Comparison of ENCODE assay signal across 12 cellular contexts in the genomic region with DNA sequence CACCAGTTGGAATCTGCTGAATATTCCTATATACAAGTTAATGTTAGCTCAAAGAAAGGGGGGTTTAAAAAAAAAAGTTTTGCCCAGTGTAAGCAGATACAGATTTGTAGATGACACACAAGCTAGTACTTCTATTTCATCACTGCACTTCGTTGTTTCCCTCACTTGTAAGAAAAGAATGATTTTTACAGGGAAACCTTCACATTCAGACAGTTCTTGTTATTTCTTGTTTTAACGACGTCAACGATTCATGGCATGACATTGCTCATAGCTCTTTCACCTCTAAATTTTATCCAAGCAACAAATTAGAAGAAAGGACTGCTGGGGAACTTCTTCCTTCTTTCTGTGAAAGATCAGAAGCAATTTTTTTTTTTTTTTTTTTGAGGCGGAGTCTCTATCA. TPM values are rescaled to one million over a fixed set of nuclear protein-coding genes. Genes with fewer than 3 reads are reported as not detected.
DNase-seq lines count a peak whose midpoint lies in the region; ATAC-seq and TF ChIP-seq lines count a peak whose summit lies in the region.
"Had no signal": no experiment of that assay in that cellular context is flagged by ENCODE, and none has a peak within 500 bp of the region (broad histone marks: within the 10 kb centered on the region; RNA-seq: fewer than 3 reads in every experiment).

No MANE protein-coding gene starts in this region.

- no peak for TF ChIP-seq CTCF in thyroid gland (IDR thresholded peaks at IDR 0.05)

- no peaks in the 10 kb centered on the region for H3K36me3 Mint-ChIP-seq in activated T-cell treated with anti-CD3 and anti-CD28 coated beads, Interleukin-2, amount 50 U/mL, for 4 hours (ENCODE audit: insufficient read depth)
- H3K36me3 Mint-ChIP-seq in activated T-helper 2 cell treated with anti-CD3 and anti-CD28 coated beads, Interferon-gamma antibody, Interleukin-2, Interleukin-4, amounts not matched to agents 10 μg/mL and 5 μg/mL and 100 μg/mL, durations not matched to agents 14 hours and 24 hours and 36 hours (ENCODE audit: low read depth) = no peaks in the 10 kb centered on the region
- H3K36me3 Mint-ChIP-seq in immature natural killer cell = peaks cover 0 to 10% (median 0%) of the 10 kb centered on the region in 3 donors

- H3K27ac Mint-ChIP-seq in activated T-helper 2 cell treated with anti-CD3 and anti-CD28 coated beads, Interferon-gamma antibody, Interleukin-2, Interleukin-4, amounts not matched to agents 10 μg/mL and 5 μg/mL and 100 μg/mL, durations not matched to agents 14 hours and 24 hours and 36 hours = peak overlapping the region; percentile 61
- peak overlapping the region; percentile 65 to 94 (median 88) for H3K27ac Mint-ChIP-seq in immature natural killer cell

- H3K27me3 ChIP-seq in thyroid gland = no peaks in the 10 kb centered on the region

- H3K27ac ChIP-seq in thyroid gland = peak overlapping the region; percentile 88 to 90 (median 89)

- no peaks in the 10 kb centered on the region for H3K9me3 Mint-ChIP-seq in activated T-cell treated with anti-CD3 and anti-CD28 coated beads, Interleukin-2, amount 50 U/mL, for 4 hours
- no peaks in the 10 kb centered on the region for H3K9me3 Mint-ChIP-seq in activated T-helper 2 cell treated with anti-CD3 and anti-CD28 coated beads, Interferon-gamma antibody, Interleukin-2, Interleukin-4, amounts not matched to agents 10 μg/mL and 5 μg/mL and 100 μg/mL, durations not matched to agents 14 hours and 24 hours and 36 hours
- H3K9me3 Mint-ChIP-seq in immature natural killer cell = no peaks in the 10 kb centered on the region

- no peaks in the 10 kb centered on the region for H3K9me3 ChIP-seq in thyroid gland

- H3K27me3 Mint-ChIP-seq in activated T-cell treated with anti-CD3 and anti-CD28 coated beads, Interleukin-2, amount 50 U/mL, for 4 hours (ENCODE audit: low read depth) = no peaks in the 10 kb centered on the region
- H3K27me3 Mint-ChIP-seq in activated T-helper 2 cell treated with anti-CD3 and anti-CD28 coated beads, Interferon-gamma antibody, Interleukin-2, Interleukin-4, amounts not matched to agents 10 μg/mL and 5 μg/mL and 100 μg/mL, durations not matched to agents 14 hours and 24 hours and 36 hours (ENCODE audit: low read depth) = peaks cover 3% of the 10 kb centered on the region
- peaks cover 0 to 4% (median under 1%) of the 10 kb centered on the region in 3 donors for H3K27me3 Mint-ChIP-seq in immature natural killer cell (ENCODE audit: low read depth in 3 of 3)

- H3K36me3 ChIP-seq in thyroid gland = no peaks in the 10 kb centered on the region

- peaks cover 47 to 62% of the 10 kb centered on the region in 2 donors for H3K4me1 ChIP-seq in thyroid gland

- H3K4me1 Mint-ChIP-seq in activated T-cell treated with anti-CD3 and anti-CD28 coated beads, Interleukin-2, amount 50 U/mL, for 4 hours (ENCODE audit: low read depth) = peaks cover 80% of the 10 kb centered on the region
- peaks cover 54% of the 10 kb centered on the region for H3K4me1 Mint-ChIP-seq in activated T-helper 2 cell treated with anti-CD3 and anti-CD28 coated beads, Interferon-gamma antibody, Interleukin-2, Interleukin-4, amounts not matched to agents 10 μg/mL and 5 μg/mL and 100 μg/mL, durations not matched to agents 14 hours and 24 hours and 36 hours (ENCODE audit: low read depth)
- peaks cover 39 to 53% of the 10 kb centered on the region in 2 donors for H3K4me1 Mint-ChIP-seq in immature natural killer cell

- intact Hi-C loops in activated T-helper 2 cell treated with anti-CD3 and anti-CD28 coated beads, Interferon-gamma antibody, Interleukin-2, Interleukin-4, amounts not matched to agents 10 μg/mL and 5 μg/mL and 100 μg/mL, durations not matched to agents 14 hours and 24 hours and 36 hours (cut with micrococcal nuclease) = loop anchor here (1.0 to 2.0 kb wide), 6 partner anchors 15 to 392 kb away; no protein-coding TSS in a partner anchor
- intact Hi-C loops in thyroid gland (cut with DNase I) = no loop called here

- DNase-seq in activated T-cell treated with anti-CD3 and anti-CD28 coated beads, Interleukin-2, amount 50 U/mL, for 4 hours = no peak
- no peak for DNase-seq in activated T-cell treated with anti-CD3 and anti-CD28 coated beads, Interleukin-2, amount 50 U/mL, for 1 hour
- DNase-seq in activated T-helper 2 cell treated with anti-CD3 and anti-CD28 coated beads, Interferon-gamma antibody, Interleukin-2, Interleukin-4, amounts not matched to agents 10 μg/mL and 5 μg/mL and 100 μg/mL, durations not matched to agents 14 hours and 24 hours and 36 hours (ENCODE audit: low spot score) = no peak
- no peak for DNase-seq in immature natural killer cell
- no peak for DNase-seq in thyroid gland
- no peak for DNase-seq in erythroblast (lab: John Stamatoyannopoulos, UW)
- no peak for DNase-seq in EL
- DNase-seq: NCI-H446 had no signal

- H3K4me3 Mint-ChIP-seq in activated T-cell treated with anti-CD3 and anti-CD28 coated beads, Interleukin-2, amount 50 U/mL, for 4 hours = peak overlapping the region; percentile 37
- H3K4me3 Mint-ChIP-seq in activated T-helper 2 cell treated with anti-CD3 and anti-CD28 coated beads, Interferon-gamma antibody, Interleukin-2, Interleukin-4, amounts not matched to agents 10 μg/mL and 5 μg/mL and 100 μg/mL, durations not matched to agents 14 hours and 24 hours and 36 hours (ENCODE audit: low read depth) = peak overlapping the region; percentile 33
- H3K4me3 Mint-ChIP-seq in immature natural killer cell = peak overlapping the region; percentile 58 to 82 (median 68)

- no peak for TF ChIP-seq POLR2A in thyroid gland (IDR thresholded peaks at IDR 0.05)
- TF ChIP-seq POLR2A in erythroblast (IDR thresholded peaks at IDR 0.05; ENCODE audit: low read length) = no peak

- 74 to 79% methylated on average over 5 of the region's 5 CpGs for WGBS in thyroid gland, 2 donors

- no peak overlapping the region for H3K4me3 ChIP-seq in thyroid gland (replicated peaks in 1 of 3)

- no peak for ATAC-seq in activated T-cell treated with anti-CD3 and anti-CD28 coated beads, Interleukin-2, amount 50 U/mL, for 4 hours
- no peak for ATAC-seq in GM18867 (IDR thresholded peaks at IDR 0.05; ENCODE audit: unreplicated experiment)

RNA-seq across cellular contexts. Expression of gene C1orf105, which starts 25.7 kb away (rescaled TPM):
- total RNA-seq in activated T-cell treated with anti-CD3 and anti-CD28 coated beads, Interleukin-2, amount 50 U/mL, for 4 hours = not detected
- not detected in 2 replicates for total RNA-seq in activated T-helper 2 cell treated with anti-CD3 and anti-CD28 coated beads, Interferon-gamma antibody, Interleukin-2, Interleukin-4, amounts not matched to agents 10 μg/mL and 5 μg/mL and 100 μg/mL, durations not matched to agents 14 hours and 24 hours and 36 hours
- polyA plus RNA-seq in immature natural killer cell = not detected
- not detected for total RNA-seq in thyroid gland
- total RNA-seq: epithelial cell of proximal tubule, left colon had no signal
- polyA plus RNA-seq: AG04450 had no signal

RNA-seq across cellular contexts. Expression of gene PIGC, which starts 49.1 kb away (rescaled TPM):
- 10 to 100 TPM; 16.8 to 19.1 (median 17.8) TPM for total RNA-seq in activated T-cell treated with anti-CD3 and anti-CD28 coated beads, Interleukin-2, amount 50 U/mL, for 4 hours
- 20.7 and 21.8 TPM in 2 replicates for total RNA-seq in activated T-helper 2 cell treated with anti-CD3 and anti-CD28 coated beads, Interferon-gamma antibody, Interleukin-2, Interleukin-4, amounts not matched to agents 10 μg/mL and 5 μg/mL and 100 μg/mL, durations not matched to agents 14 hours and 24 hours and 36 hours
- 10 to 100 TPM; 77.1 to 90.0 (median 83.4) TPM for polyA plus RNA-seq in immature natural killer cell
- total RNA-seq in thyroid gland = 10 to 100 TPM; 19.4 to 23.4 (median 20.9) TPM
